Comparison of ENCODE assay signal across 9 cellular contexts in genomic region chr15:31472636-31473383, GRCh38.
A peak's percentile ranks its signal among the peaks of the same experiment; 100 is the strongest.
DNase-seq lines count a peak whose midpoint lies in the region; ATAC-seq, FAIRE-seq and TF ChIP-seq lines count a peak whose summit lies in the region.
"Had no signal": no experiment of that assay in that cellular context is flagged by ENCODE, and none has a peak within 500 bp of the region (broad histone marks: within the 10 kb centered on the region; RNA-seq: fewer than 3 reads in every experiment).

No MANE protein-coding gene starts in this region.

- H3K9me3 ChIP-seq in tibial nerve = no peaks in the 10 kb centered on the region
- H3K9me3 ChIP-seq in neural progenitor cell (ENCODE audit: low read depth) = no peaks in the 10 kb centered on the region

- no peak overlapping the region for H3K4me3 ChIP-seq in Jurkat, Clone E6-1 (ENCODE audit: low read length)
- H3K4me3 ChIP-seq in tibial nerve (peak overlapping the region in 1 of 4 donors; percentile 23), neural progenitor cell (no peak overlapping the region)

- H3K9me3 Mint-ChIP-seq in activated naive CD4-positive, alpha-beta T cell treated with anti-CD3 and anti-CD28 coated beads, Interleukin-2, amount 10 ng/mL, durations not matched to agents 7 days and 5 days = peaks cover 3% of the 10 kb centered on the region
- H3K9me3 Mint-ChIP-seq in neural progenitor cell = no peaks in the 10 kb centered on the region

- TF ChIP-seq CTCF in tibial nerve (IDR thresholded peaks at IDR 0.05) (no peak), neural progenitor cell (IDR thresholded peaks at IDR 0.05) (no peak)

- H3K4me1 ChIP-seq in tibial nerve (peaks cover 0 to 23% (median 11%) of the 10 kb centered on the region in 4 donors), neural progenitor cell (peaks cover 8% of the 10 kb centered on the region)

- peak overlapping the region; percentile 36 for H3K4me3 Mint-ChIP-seq in activated naive CD4-positive, alpha-beta T cell treated with anti-CD3 and anti-CD28 coated beads, Interleukin-2, amount 10 ng/mL, durations not matched to agents 7 days and 5 days
- H3K4me3 Mint-ChIP-seq in neural progenitor cell = no peak overlapping the region
- H3K4me3 Mint-ChIP-seq: mesothelial cell of epicardium had no signal

- H3K27me3 ChIP-seq in tibial nerve (no peaks in the 10 kb centered on the region), neural progenitor cell (no peaks in the 10 kb centered on the region)

- CTCF ChIA-PET in activated naive CD4-positive, alpha-beta T cell treated with anti-CD3 and anti-CD28 coated beads, Interleukin-2, amount 10 ng/mL, durations not matched to agents 7 days and 5 days (lab: Charles Lee) = interaction anchor here (0.8 to 10.6 kb wide), 10 partner anchors 8 to 273 kb away, joined by 3 to 100 read pairs (median 8); no protein-coding TSS in a partner anchor

- H3K36me3 ChIP-seq in tibial nerve (no peaks in the 10 kb centered on the region), neural progenitor cell (no peaks in the 10 kb centered on the region)

- H3K27ac ChIP-seq in tibial nerve (peak overlapping the region in 3 of 4 donors; percentile 17 to 56 (median 54)), neural progenitor cell (no peak overlapping the region)

- H3K36me3 Mint-ChIP-seq in activated naive CD4-positive, alpha-beta T cell treated with anti-CD3 and anti-CD28 coated beads, Interleukin-2, amount 10 ng/mL, durations not matched to agents 7 days and 5 days = peaks cover 21% of the 10 kb centered on the region
- no peaks in the 10 kb centered on the region for H3K36me3 Mint-ChIP-seq in neural progenitor cell
- H3K36me3 Mint-ChIP-seq: mesothelial cell of epicardium had no signal

- peak; percentile 91 for ATAC-seq in GM21576 (IDR thresholded peaks at IDR 0.05; ENCODE audit: unreplicated experiment)

- no peak overlapping the region for H2AFZ ChIP-seq in neural progenitor cell (replicated peaks)

- H3K4me2 ChIP-seq in neural progenitor cell = no peak overlapping the region

- peak; percentile 98 for FAIRE-seq in GM12892 (lab: Jason Lieb, UNC)

- peaks cover 47% of the 10 kb centered on the region for H3K4me1 Mint-ChIP-seq in activated naive CD4-positive, alpha-beta T cell treated with anti-CD3 and anti-CD28 coated beads, Interleukin-2, amount 10 ng/mL, durations not matched to agents 7 days and 5 days
- H3K4me1 Mint-ChIP-seq in neural progenitor cell = peaks cover 15% of the 10 kb centered on the region

- no peak for TF ChIP-seq EP300 in tibial nerve (IDR thresholded peaks at IDR 0.05)

- H3K27me3 Mint-ChIP-seq in activated naive CD4-positive, alpha-beta T cell treated with anti-CD3 and anti-CD28 coated beads, Interleukin-2, amount 10 ng/mL, durations not matched to agents 7 days and 5 days = peaks cover 6% of the 10 kb centered on the region
- peaks cover 5% of the 10 kb centered on the region for H3K27me3 Mint-ChIP-seq in neural progenitor cell (ENCODE audit: insufficient read depth, low read depth)

- H3K79me2 ChIP-seq in neural progenitor cell (ENCODE audit: low read depth) = no peaks in the 10 kb centered on the region

- peak; percentile 59; the same call in 1 of the 2 replicates for TF ChIP-seq POLR2A in GM12892 (IDR thresholded peaks at IDR 0.05; ENCODE audit: low read depth, low read length)
- no peak for TF ChIP-seq POLR2A in tibial nerve (IDR thresholded peaks at IDR 0.05)

- 22 to 33% methylated on average over 8 of the region's 8 CpGs for WGBS in tibial nerve, 2 donors

- no peaks in the 10 kb centered on the region for H4K20me1 ChIP-seq in neural progenitor cell (ENCODE audit: low read depth)

- H3F3A ChIP-seq in neural progenitor cell (ENCODE audit: low read depth) = no peaks in the 10 kb centered on the region

- DNase-seq in GM12892 (ENCODE audit: insufficient read length) (peak; percentile 63), iris pigment epithelial cell (ENCODE audit: low read depth) (peak; percentile 68), tibial nerve (ENCODE audit: low spot score in 2 of 2) (no peak), DMS53 (lab: John Stamatoyannopoulos, UW) (no peak), neural progenitor cell (ENCODE audit: low spot score) (no peak)
- peak; percentile 64 for DNase-seq in Jurkat, Clone E6-1 (ENCODE audit: low read depth, low spot score)
- DNase-seq in activated naive CD4-positive, alpha-beta T cell treated with anti-CD3 and anti-CD28 coated beads, Interleukin-2, amount 10 ng/mL, durations not matched to agents 7 days and 5 days = peak; percentile 86

- peak overlapping the region; percentile 91 for H3K27ac Mint-ChIP-seq in activated naive CD4-positive, alpha-beta T cell treated with anti-CD3 and anti-CD28 coated beads, Interleukin-2, amount 10 ng/mL, durations not matched to agents 7 days and 5 days
- H3K27ac Mint-ChIP-seq in neural progenitor cell = no peak overlapping the region
- H3K27ac Mint-ChIP-seq: mesothelial cell of epicardium had no signal

- H3K9ac ChIP-seq in neural progenitor cell = no peak overlapping the region

Comparison
In these comparisons a context has a peak if more than half of its experiments do, and no peak if none do; other contexts are left out.
1. DNase-seq: peak in GM12892 (single experiment), Jurkat, Clone E6-1 (single experiment), activated naive CD4-positive, alpha-beta T cell treated with anti-CD3 and anti-CD28 coated beads, Interleukin-2, amount 10 ng/mL, durations not matched to agents 7 days and 5 days (single experiment) and iris pigment epithelial cell (single experiment); none in tibial nerve (0 of 2), DMS53 (single experiment) and neural progenitor cell (single experiment).